19 cellular contexts compared by ENCODE assay signal in genomic region chr17:58386708-58387107, GRCh38. TPM values are rescaled to one million over a fixed set of nuclear protein-coding genes. Genes with fewer than 3 reads are reported as not detected.
DNase-seq lines count a peak whose midpoint lies in the region; ATAC-seq, FAIRE-seq and TF ChIP-seq lines count a peak whose summit lies in the region.
"Had no signal": no experiment of that assay in that cellular context is flagged by ENCODE, and none has a peak within 500 bp of the region (broad histone marks: within the 10 kb centered on the region; RNA-seq: fewer than 3 reads in every experiment).

No MANE protein-coding gene starts in this region.

- H2AFZ ChIP-seq in HepG2 (ENCODE audit: low read length): no peak overlapping the region

- no peak overlapping the region for H3K9ac ChIP-seq in HepG2 (ENCODE audit: insufficient read depth, low read depth, low read length)
- no peak overlapping the region for H3K9ac ChIP-seq in mucosa of rectum (ENCODE audit: low read depth in 1 of 2, low read length in 2 of 2)

- peaks cover 97% of the 10 kb centered on the region for H3K4me1 ChIP-seq in HepG2 (ENCODE audit: insufficient read depth, low read length)
- peaks cover 0 to 82% (median 26%) of the 10 kb centered on the region in 4 donors for H3K4me1 ChIP-seq in right lobe of liver
- H3K4me1 ChIP-seq in mucosa of rectum (ENCODE audit: control insufficient read depth in 2 of 2, insufficient read depth in 2 of 2, low read length in 2 of 2): peaks cover 57 to 70% of the 10 kb centered on the region in 2 donors

- ATAC-seq in HepG2 (no peak), right lobe of liver (no peak), GM18858 (IDR thresholded peaks at IDR 0.05; ENCODE audit: unreplicated experiment) (no peak), HG02852 (IDR thresholded peaks at IDR 0.05; ENCODE audit: unreplicated experiment) (no peak)
- ATAC-seq: GM12878 had no signal

- no peak for DNase-seq in HepG2 (ENCODE audit: low spot score)
- DNase-seq in right lobe of liver: no peak
- no peak for DNase-seq in GOT3 (lab: John Stamatoyannopoulos, UW)
- DNase-seq: ACHN; Calu3; CD4-positive, alpha-beta memory T cell; DMS79 treated with DMSO at 0.1 percent for 48 hours; GF-D8; HCEC 1CT; KG1 had no signal

- H3K79me2 ChIP-seq in HepG2 (ENCODE audit: insufficient read depth, low read length): peaks cover 95% of the 10 kb centered on the region

- TF ChIP-seq CTCF in HepG2 (CRISPR knock-in tag; IDR thresholded peaks at IDR 0.05) (no peak), right lobe of liver (IDR thresholded peaks at IDR 0.05) (no peak), VCaP (conservative IDR thresholded peaks at IDR 0.05) (no peak)

- H3K36me3 ChIP-seq in HepG2 (replicated peaks in 1 of 2; ENCODE audit: control insufficient read depth in 1 of 2, insufficient read depth in 2 of 2, low read length in 2 of 2): peaks cover 4 to 29% of the 10 kb centered on the region in 2 experiments; a peak in 4 of 5 replicates
- no peaks in the 10 kb centered on the region for H3K36me3 ChIP-seq in right lobe of liver
- no peaks in the 10 kb centered on the region for H3K36me3 ChIP-seq in mucosa of rectum (ENCODE audit: control insufficient read depth in 2 of 2, insufficient read depth in 2 of 2, low read length in 2 of 2)

- FAIRE-seq in HepG2 (lab: Jason Lieb, UNC): no peak
- FAIRE-seq: GM12878, H54, HTR-8/SVneo had no signal

- CTCF ChIA-PET in HepG2 (lab: Yijun Ruan, JAX; ENCODE audit: low intra/inter-chr PET ratio, low total read pairs): no interaction called here

- in situ Hi-C loops in HepG2 (cut with HindIII; ENCODE audit: extremely low pct_ligation_motif_present, low pct_unique_long_range_greater_than_20kb): no loop called here

- H4K20me1 ChIP-seq in HepG2 (ENCODE audit: insufficient read depth, low read length): no peaks in the 10 kb centered on the region

- intact Hi-C loops in HepG2 (cut with micrococcal nuclease; ENCODE audit: unreplicated experiment) (no loop called here), right lobe of liver (cut with DNase I) (no loop called here)

- POLR2A ChIA-PET in HepG2 (lab: Yijun Ruan, JAX): interaction anchor here (1.0 to 6.3 kb wide), 4 partner anchors 16 to 34 kb away, joined by 3 to 58 read pairs (median 6); partner anchors contain the start of genes RNF43 and SUPT4H1

- BruUV-seq in HepG2 (replicated peaks; lab: Mats Ljungman, UMichigan): no TSS peak

- TF ChIP-seq POLR2A in HepG2 (IDR thresholded peaks at IDR 0.05; ENCODE audit: insufficient read depth in 1 of 2, low read depth in 2 of 2, low read length in 2 of 2) (no peak), right lobe of liver (IDR thresholded peaks at IDR 0.05) (no peak)

- WGBS in HepG2 (ENCODE audit: low lambda C conversion rate): 94% methylated on average over 3 of the region's 3 CpGs
- 68% methylated on average over 2 of the region's 3 CpGs for WGBS in right lobe of liver (ENCODE audit: insufficient coverage, low coverage, low lambda C conversion rate, missing lambda C conversion rate)

- H3K4me2 ChIP-seq in HepG2 (ENCODE audit: low read depth, low read length): no peak overlapping the region

- no peaks in the 10 kb centered on the region for H3K9me3 ChIP-seq in HepG2 (ENCODE audit: low read length)
- H3K9me3 ChIP-seq in right lobe of liver: no peaks in the 10 kb centered on the region
- H3K9me3 ChIP-seq in mucosa of rectum (ENCODE audit: control insufficient read depth in 2 of 2, low read length in 2 of 2): no peaks in the 10 kb centered on the region

- H3K27ac ChIP-seq in HepG2 (ENCODE audit: extremely low read length, insufficient read depth, low read length) (peak overlapping the region; percentile 93), right lobe of liver (no peak overlapping the region), VCaP (peak overlapping the region; percentile 90), mucosa of rectum (ENCODE audit: low read depth in 2 of 2, low read length in 2 of 2) (peak overlapping the region; percentile 51 to 54)

- TF ChIP-seq EP300 in HepG2 (IDR thresholded peaks at IDR 0.05; ENCODE audit: low read depth in 2 of 2, low read length in 2 of 2) (no peak), HepG2 (CRISPR knock-in tag; IDR thresholded peaks at IDR 0.05; ENCODE audit: borderline replicate concordance) (no peak)

- H3K27me3 ChIP-seq in HepG2 (ENCODE audit: control insufficient read depth in 1 of 2, insufficient read depth in 2 of 2, low read length in 2 of 2): no peaks in the 10 kb centered on the region
- no peaks in the 10 kb centered on the region for H3K27me3 ChIP-seq in right lobe of liver
- H3K27me3 ChIP-seq in mucosa of rectum (ENCODE audit: control insufficient read depth in 2 of 2, insufficient read depth in 2 of 2, low read length in 2 of 2): no peaks in the 10 kb centered on the region

- no peak for TF ChIP-seq RAD21 in HepG2 (CRISPR knock-in tag; IDR thresholded peaks at IDR 0.05)

- H3K4me3 ChIP-seq in HepG2 (replicated peaks in 1 of 3; ENCODE audit: insufficient read depth in 1 of 3, low read depth in 2 of 3, low read length in 3 of 3) (no peak overlapping the region), right lobe of liver (no peak overlapping the region), mucosa of rectum (ENCODE audit: low read length in 2 of 2) (no peak overlapping the region)
- H3K4me3 ChIP-seq: GM12878 had no signal

RNA-seq across cellular contexts. Expression of gene RNF43, which starts 30.6 kb away (rescaled TPM):
- total RNA-seq in HepG2 (2016; rRNA removed; fragmentation: Illumina TruSeq; extraction: Trizol) (51.4 and 53.4 TPM in 2 replicates), right lobe of liver (10 to 100 TPM in 2 of 6 experiments, 1 to 10 TPM in 4; 1.7 to 11.5 (median 6.0) TPM)
- total RNA-seq in HepG2 (2016; cell fraction: cytosol; rRNA removed; fragmentation: Illumina TruSeq; extraction: Trizol; ENCODE audit: low read depth): 10.8 and 11.5 TPM in 2 replicates
- 41.4 and 52.0 TPM in 2 replicates for total RNA-seq in HepG2 (2016; cell fraction: insoluble cytoplasmic fraction; rRNA removed; fragmentation: Illumina TruSeq; extraction: Trizol)
- 25.5 and 28.6 TPM in 2 replicates for total RNA-seq in HepG2 (2016; cell fraction: membrane; rRNA removed; fragmentation: Illumina TruSeq; extraction: Trizol)
- 113 and 134 TPM in 2 replicates for total RNA-seq in HepG2 (2016; cell fraction: nucleus; rRNA removed; fragmentation: Illumina TruSeq; extraction: Trizol)
- polyA plus RNA-seq in HepG2 (2011; rRNA removed): 29.3 and 31.0 TPM in 2 replicates
- polyA plus RNA-seq in HepG2 (2011; cell fraction: cytosol; rRNA removed): 18.3 and 25.7 TPM in 2 replicates
- polyA plus RNA-seq in HepG2 (2011; cell fraction: nucleus; rRNA removed): 81.6 and 101 TPM in 2 replicates
- polyA plus RNA-seq in HepG2 (2012): 35.6 and 44.8 TPM in 2 replicates
- 2.5 and 3.4 TPM in 2 replicates for polyA plus RNA-seq in HepG2 (2016; cell fraction: cytosol; fragmentation: Illumina TruSeq; extraction: Trizol; ENCODE audit: low read depth)
- polyA plus RNA-seq in HepG2 (2016; cell fraction: insoluble cytoplasmic fraction; fragmentation: Illumina TruSeq; extraction: Trizol; ENCODE audit: low read depth): 29.8 and 38.5 TPM in 2 replicates
- polyA plus RNA-seq in HepG2 (2016; cell fraction: membrane; fragmentation: Illumina TruSeq; extraction: Trizol; ENCODE audit: low read depth): 10.3 and 11.3 TPM in 2 replicates
- polyA plus RNA-seq in HepG2 (2016; cell fraction: nucleus; fragmentation: Illumina TruSeq; extraction: Trizol; ENCODE audit: insufficient read depth, low read depth): 110 and 118 TPM in 2 replicates
- polyA minus RNA-seq in HepG2 (2011; rRNA and poly(A)+ RNA removed; ENCODE audit: low replicate concordance): 0.12 and 47.2 TPM in 2 replicates
- polyA minus RNA-seq in HepG2 (2011; cell fraction: cytosol; rRNA and poly(A)+ RNA removed): 17.4 and 23.6 TPM in 2 replicates
- 134 and 180 TPM in 2 replicates for polyA minus RNA-seq in HepG2 (2011; cell fraction: nucleus; rRNA and poly(A)+ RNA removed)
- total RNA-seq: A172 had no signal
- polyA plus RNA-seq: BJ had no signal

RNA-seq across cellular contexts. Expression of gene SUPT4H1, which starts 34.7 kb away (rescaled TPM):
- total RNA-seq in HepG2 (2016; rRNA removed; fragmentation: Illumina TruSeq; extraction: Trizol) (155 and 252 TPM in 2 replicates), right lobe of liver (10 to 100 TPM; 24.8 to 50.9 (median 37.0) TPM)
- 72.2 and 76.4 TPM in 2 replicates for total RNA-seq in HepG2 (2016; cell fraction: cytosol; rRNA removed; fragmentation: Illumina TruSeq; extraction: Trizol; ENCODE audit: low read depth)
- total RNA-seq in HepG2 (2016; cell fraction: insoluble cytoplasmic fraction; rRNA removed; fragmentation: Illumina TruSeq; extraction: Trizol): 169 and 290 TPM in 2 replicates
- 130 and 134 TPM in 2 replicates for total RNA-seq in HepG2 (2016; cell fraction: membrane; rRNA removed; fragmentation: Illumina TruSeq; extraction: Trizol)
- total RNA-seq in HepG2 (2016; cell fraction: nucleus; rRNA removed; fragmentation: Illumina TruSeq; extraction: Trizol): 74.4 and 75.7 TPM in 2 replicates
- polyA plus RNA-seq in HepG2 (2011; rRNA removed): 231 and 244 TPM in 2 replicates
- polyA plus RNA-seq in HepG2 (2011; cell fraction: cytosol; rRNA removed): 148 and 229 TPM in 2 replicates
- polyA plus RNA-seq in HepG2 (2011; cell fraction: nucleus; rRNA removed): 65.5 and 71.0 TPM in 2 replicates
- 227 and 249 TPM in 2 replicates for polyA plus RNA-seq in HepG2 (2012)
- polyA plus RNA-seq in HepG2 (2016; cell fraction: cytosol; fragmentation: Illumina TruSeq; extraction: Trizol; ENCODE audit: low read depth): 105 and 107 TPM in 2 replicates
- 309 and 341 TPM in 2 replicates for polyA plus RNA-seq in HepG2 (2016; cell fraction: insoluble cytoplasmic fraction; fragmentation: Illumina TruSeq; extraction: Trizol; ENCODE audit: low read depth)
- 144 and 156 TPM in 2 replicates for polyA plus RNA-seq in HepG2 (2016; cell fraction: membrane; fragmentation: Illumina TruSeq; extraction: Trizol; ENCODE audit: low read depth)
- 164 and 191 TPM in 2 replicates for polyA plus RNA-seq in HepG2 (2016; cell fraction: nucleus; fragmentation: Illumina TruSeq; extraction: Trizol; ENCODE audit: insufficient read depth, low read depth)
- polyA minus RNA-seq in HepG2 (2011; rRNA and poly(A)+ RNA removed; ENCODE audit: low replicate concordance): 68.7 and 109 TPM in 2 replicates
- 45.1 and 56.8 TPM in 2 replicates for polyA minus RNA-seq in HepG2 (2011; cell fraction: cytosol; rRNA and poly(A)+ RNA removed)
- polyA minus RNA-seq in HepG2 (2011; cell fraction: nucleus; rRNA and poly(A)+ RNA removed): 51.9 and 61.5 TPM in 2 replicates

RNA-seq across cellular contexts. Expression of gene TSPOAP1, which starts 58.1 kb away (rescaled TPM):
- total RNA-seq in HepG2 (2016; rRNA removed; fragmentation: Illumina TruSeq; extraction: Trizol) (not detected in 2 replicates), right lobe of liver (1 to 10 TPM in 5 of 6 experiments, under 1 TPM in 1; 0.87 to 8.3 (median 3.8) TPM)
- not detected in 2 replicates for total RNA-seq in HepG2 (2016; cell fraction: cytosol; rRNA removed; fragmentation: Illumina TruSeq; extraction: Trizol; ENCODE audit: low read depth)
- total RNA-seq in HepG2 (2016; cell fraction: insoluble cytoplasmic fraction; rRNA removed; fragmentation: Illumina TruSeq; extraction: Trizol): not detected in 2 replicates
- total RNA-seq in HepG2 (2016; cell fraction: membrane; rRNA removed; fragmentation: Illumina TruSeq; extraction: Trizol): not detected in 2 replicates
- total RNA-seq in HepG2 (2016; cell fraction: nucleus; rRNA removed; fragmentation: Illumina TruSeq; extraction: Trizol): not detected in 2 replicates
- polyA plus RNA-seq in HepG2 (2011; rRNA removed): 0.25 TPM in 1 of 2 replicates, not detected in the other
- 0.03 TPM in 1 of 2 replicates, not detected in the other for polyA plus RNA-seq in HepG2 (2011; cell fraction: cytosol; rRNA removed)
- polyA plus RNA-seq in HepG2 (2011; cell fraction: nucleus; rRNA removed): 0.09 and 0.50 TPM in 2 replicates
- 0.03 TPM in 1 of 2 replicates, not detected in the other for polyA plus RNA-seq in HepG2 (2012)
- polyA plus RNA-seq in HepG2 (2016; cell fraction: cytosol; fragmentation: Illumina TruSeq; extraction: Trizol; ENCODE audit: low read depth): not detected in 2 replicates
- not detected in 2 replicates for polyA plus RNA-seq in HepG2 (2016; cell fraction: insoluble cytoplasmic fraction; fragmentation: Illumina TruSeq; extraction: Trizol; ENCODE audit: low read depth)
- not detected in 2 replicates for polyA plus RNA-seq in HepG2 (2016; cell fraction: membrane; fragmentation: Illumina TruSeq; extraction: Trizol; ENCODE audit: low read depth)
- not detected in 2 replicates for polyA plus RNA-seq in HepG2 (2016; cell fraction: nucleus; fragmentation: Illumina TruSeq; extraction: Trizol; ENCODE audit: insufficient read depth, low read depth)
- polyA minus RNA-seq in HepG2 (2011; rRNA and poly(A)+ RNA removed; ENCODE audit: low replicate concordance): 0.26 TPM in 1 of 2 replicates, not detected in the other
- not detected in 2 replicates for polyA minus RNA-seq in HepG2 (2011; cell fraction: cytosol; rRNA and poly(A)+ RNA removed)
- under 0.01 TPM in 1 of 2 replicates, not detected in the other for polyA minus RNA-seq in HepG2 (2011; cell fraction: nucleus; rRNA and poly(A)+ RNA removed)
- total RNA-seq: A172, Calu3 had no signal

Comparison
In these comparisons a context has a peak if more than half of its experiments do, and no peak if none do; other contexts are left out.
1. H3K27ac ChIP-seq: peak in HepG2 (single experiment), VCaP (single experiment) and mucosa of rectum (2 of 2); none in right lobe of liver (0 of 3).